Comparison of ENCODE assay signal across 22 cellular contexts in genomic region chr18:49020129-49020528, GRCh38.
DNase-seq lines count a peak whose midpoint lies in the region; ATAC-seq, FAIRE-seq and TF ChIP-seq lines count a peak whose summit lies in the region.
"Had no signal": no experiment of that assay in that cellular context is flagged by ENCODE, and none has a peak within 500 bp of the region (broad histone marks: within the 10 kb centered on the region; RNA-seq: fewer than 3 reads in every experiment).

No MANE protein-coding gene starts in this region.

- peaks cover 44% of the 10 kb centered on the region for H3K4me1 ChIP-seq in HepG2 (ENCODE audit: insufficient read depth, low read length)
- H3K4me1 ChIP-seq in right lobe of liver: no peaks in the 10 kb centered on the region
- peaks cover 43% of the 10 kb centered on the region for H3K4me1 ChIP-seq in mesenchymal stem cell (ENCODE audit: control insufficient read depth, insufficient read depth, low read depth, low read length)
- H3K4me1 ChIP-seq: breast epithelium had no signal

- H3K9me3 ChIP-seq in HepG2 (ENCODE audit: low read length) (no peaks in the 10 kb centered on the region), right lobe of liver (no peaks in the 10 kb centered on the region), mesenchymal stem cell (ENCODE audit: control insufficient read depth, low read length) (no peaks in the 10 kb centered on the region)
- H3K9me3 ChIP-seq: breast epithelium, esophagus squamous epithelium had no signal

- FAIRE-seq in HepG2 (lab: Jason Lieb, UNC): no peak
- FAIRE-seq: G401.6 had no signal

- H3K14ac ChIP-seq in mesenchymal stem cell (ENCODE audit: low read length in 2 of 2): peak overlapping the region in 1 of 2 experiments; percentile 96

- no peak overlapping the region for H3K27ac Mint-ChIP-seq in stimulated activated naive CD8-positive, alpha-beta T cell treated with anti-CD3 and anti-CD28 coated beads, Interleukin-15, amount 100 ng/mL, for 72 hours

- CTCF ChIA-PET in HepG2 (lab: Yijun Ruan, JAX; ENCODE audit: low intra/inter-chr PET ratio, low total read pairs): no interaction called here

- no peak for TF ChIP-seq CTCF in HepG2 (CRISPR knock-in tag; IDR thresholded peaks at IDR 0.05)
- TF ChIP-seq CTCF in right lobe of liver (IDR thresholded peaks at IDR 0.05): no peak

- H2BK5ac ChIP-seq in mesenchymal stem cell (ENCODE audit: low read depth, low read length, poor library complexity, severe bottlenecking): no peak overlapping the region

- peak overlapping the region; percentile 41 for H2AK5ac ChIP-seq in mesenchymal stem cell (ENCODE audit: low read length, severe bottlenecking)

- TF ChIP-seq POLR2A in HepG2 (IDR thresholded peaks at IDR 0.05; ENCODE audit: insufficient read depth in 1 of 2, low read depth in 2 of 2, low read length in 2 of 2) (no peak), right lobe of liver (IDR thresholded peaks at IDR 0.05) (no peak)

- intact Hi-C loops in HepG2 (cut with micrococcal nuclease; ENCODE audit: unreplicated experiment) (loop anchor here (2.0 to 10.0 kb wide), 4 partner anchors 38 to 425 kb away; no protein-coding TSS in a partner anchor), right lobe of liver (cut with DNase I) (no loop called here)

- H3K27me3 ChIP-seq in HepG2 (ENCODE audit: control insufficient read depth in 1 of 2, insufficient read depth in 2 of 2, low read length in 2 of 2) (peaks cover 2 to 11% of the 10 kb centered on the region in 2 experiments; a peak in 4 of 5 replicates), right lobe of liver (no peaks in the 10 kb centered on the region), mesenchymal stem cell (ENCODE audit: control insufficient read depth in 1 of 2, insufficient read depth in 1 of 2, low read length in 2 of 2) (no peaks in the 10 kb centered on the region)
- H3K27me3 ChIP-seq: breast epithelium, esophagus squamous epithelium had no signal

- TF ChIP-seq EP300 in HepG2 (IDR thresholded peaks at IDR 0.05; ENCODE audit: low read depth in 2 of 2, low read length in 2 of 2) (no peak), HepG2 (CRISPR knock-in tag; IDR thresholded peaks at IDR 0.05; ENCODE audit: borderline replicate concordance) (no peak)

- ATAC-seq in HepG2 (no peak), right lobe of liver (no peak), GM19023 (IDR thresholded peaks at IDR 0.05; ENCODE audit: unreplicated experiment) (no peak), GM19463 (IDR thresholded peaks at IDR 0.05; ENCODE audit: unreplicated experiment) (no peak)
- ATAC-seq in stimulated activated naive CD8-positive, alpha-beta T cell treated with anti-CD3 and anti-CD28 coated beads, Interleukin-15, amount 100 ng/mL, for 72 hours: no peak
- ATAC-seq: PC-3; stimulated activated naive CD8-positive, alpha-beta T cell treated with anti-CD3 and anti-CD28 coated beads, Interleukin-15, Interleukin-2, amounts not matched to agents 100 U/mL and 50 U/mL, for 24 hours had no signal

- no peaks in the 10 kb centered on the region for H3K27me3 Mint-ChIP-seq in stimulated activated naive CD8-positive, alpha-beta T cell treated with anti-CD3 and anti-CD28 coated beads, Interleukin-15, amount 100 ng/mL, for 72 hours

- H3K4me3 Mint-ChIP-seq in stimulated activated naive CD8-positive, alpha-beta T cell treated with anti-CD3 and anti-CD28 coated beads, Interleukin-15, amount 100 ng/mL, for 72 hours: no peak overlapping the region
- H3K4me3 Mint-ChIP-seq: neural crest cell had no signal

- H3K79me1 ChIP-seq in mesenchymal stem cell (replicated peaks; ENCODE audit: low read length, poor library complexity, severe bottlenecking): no peaks in the 10 kb centered on the region

- H2AFZ ChIP-seq in HepG2 (ENCODE audit: low read length): no peak overlapping the region
- no peak overlapping the region for H2AFZ ChIP-seq in mesenchymal stem cell (ENCODE audit: low read depth, low read length)

- H3K23ac ChIP-seq in mesenchymal stem cell (ENCODE audit: low read length in 2 of 2): no peak overlapping the region

- H3K4me3 ChIP-seq in HepG2 (replicated peaks in 1 of 3; ENCODE audit: insufficient read depth in 1 of 3, low read depth in 2 of 3, low read length in 3 of 3) (peak overlapping the region in 2 of 3 experiments; percentile 49 to 67; a peak in 2 of 6 replicates), right lobe of liver (no peak overlapping the region), mesenchymal stem cell (ENCODE audit: insufficient read depth in 1 of 2, low read depth in 1 of 2, low read length in 2 of 2) (no peak overlapping the region)

- H3K4ac ChIP-seq in mesenchymal stem cell (ENCODE audit: low read depth in 1 of 2, low read length in 2 of 2): no peak overlapping the region

- H4K91ac ChIP-seq in mesenchymal stem cell (ENCODE audit: low read length): peak overlapping the region; percentile 12

- H2BK12ac ChIP-seq in mesenchymal stem cell (ENCODE audit: low read length in 2 of 2): no peak overlapping the region

- H4K20me1 ChIP-seq in HepG2 (ENCODE audit: insufficient read depth, low read length): no peaks in the 10 kb centered on the region

- DNase-seq in HepG2 (ENCODE audit: low spot score): no peak
- DNase-seq in right lobe of liver: no peak
- DNase-seq in activated CD8-positive, alpha-beta memory T cell treated with anti-CD3 and anti-CD28 coated beads, Interleukin-2, amount 50 U/mL, for 48 hours: peak; percentile 44
- DNase-seq in mesenchymal stem cell: no peak
- DNase-seq in stimulated activated naive CD8-positive, alpha-beta T cell treated with anti-CD3 and anti-CD28 coated beads, Interleukin-15, amount 100 ng/mL, for 72 hours: no peak
- DNase-seq in central memory CD4-positive, alpha-beta T cell: no peak
- DNase-seq: activated CD4-positive, alpha-beta T cell treated with anti-CD3 and anti-CD28 coated beads for 4 hours; COR-L47; esophagus squamous epithelium; midbrain; NCI-H2107; NCI-H526 treated with DMSO at 0.1 percent for 48 hours; PC-3; retina; stimulated activated CD4-positive, alpha-beta T cell treated with anti-CD3 and anti-CD28 coated beads, Interleukin-15, amount 100 ng/mL, for 24 hours; stimulated activated naive CD8-positive, alpha-beta T cell treated with anti-CD3 and anti-CD28 coated beads, Interleukin-15, Interleukin-2, amounts not matched to agents 100 U/mL and 50 U/mL, for 24 hours; T1000 had no signal

- H3K36me3 ChIP-seq in HepG2 (replicated peaks in 1 of 2; ENCODE audit: control insufficient read depth in 1 of 2, insufficient read depth in 2 of 2, low read length in 2 of 2): no peaks in the 10 kb centered on the region
- no peaks in the 10 kb centered on the region for H3K36me3 ChIP-seq in right lobe of liver
- no peaks in the 10 kb centered on the region for H3K36me3 ChIP-seq in mesenchymal stem cell (ENCODE audit: control insufficient read depth in 1 of 2, insufficient read depth in 2 of 2, low read depth in 1 of 2, low read length in 2 of 2)
- H3K36me3 ChIP-seq: breast epithelium, esophagus squamous epithelium had no signal

- no peak overlapping the region for H4K8ac ChIP-seq in mesenchymal stem cell (ENCODE audit: low read length)

- no peaks in the 10 kb centered on the region for H3K4me1 Mint-ChIP-seq in stimulated activated naive CD8-positive, alpha-beta T cell treated with anti-CD3 and anti-CD28 coated beads, Interleukin-15, amount 100 ng/mL, for 72 hours

- POLR2A ChIA-PET in HepG2 (lab: Yijun Ruan, JAX): interaction anchor here (2.4 kb wide), 1 partner anchor 68 kb away, joined by 12 read pairs; no protein-coding TSS in a partner anchor

- WGBS in HepG2 (ENCODE audit: low lambda C conversion rate): 23% methylated on average over 3 of the region's 8 CpGs
- no CpG with 5 or more reads among the region's 8 CpGs for WGBS in right lobe of liver (ENCODE audit: insufficient coverage, low coverage, low lambda C conversion rate, missing lambda C conversion rate)
- 83% methylated on average over 7 of the region's 8 CpGs for WGBS in mesenchymal stem cell

- H3K27ac ChIP-seq in HepG2 (ENCODE audit: extremely low read length, insufficient read depth, low read length): no peak overlapping the region
- H3K27ac ChIP-seq in right lobe of liver: no peak overlapping the region
- no peak overlapping the region for H3K27ac ChIP-seq in mesenchymal stem cell (ENCODE audit: low read length, poor library complexity, severe bottlenecking)
- H3K27ac ChIP-seq: breast epithelium had no signal

- TF ChIP-seq RAD21 in HepG2 (CRISPR knock-in tag; IDR thresholded peaks at IDR 0.05): no peak

- H3K9ac ChIP-seq in HepG2 (ENCODE audit: insufficient read depth, low read depth, low read length): peak overlapping the region; percentile 56; the same call in 1 of the 2 replicates
- no peak overlapping the region for H3K9ac ChIP-seq in mesenchymal stem cell (ENCODE audit: low read length)

- in situ Hi-C loops in HepG2 (cut with HindIII; ENCODE audit: extremely low pct_ligation_motif_present, low pct_unique_long_range_greater_than_20kb): no loop called here

- H3K4me2 ChIP-seq in HepG2 (ENCODE audit: low read depth, low read length) (peak overlapping the region; percentile 91), mesenchymal stem cell (ENCODE audit: low read length, poor library complexity, severe bottlenecking) (no peak overlapping the region)

- no TSS peak for BruUV-seq in HepG2 (replicated peaks; lab: Mats Ljungman, UMichigan)

- no peak overlapping the region for H2BK120ac ChIP-seq in mesenchymal stem cell (ENCODE audit: low read depth, low read length)

- H2BK15ac ChIP-seq in mesenchymal stem cell (ENCODE audit: low read depth, poor library complexity, severe bottlenecking): no peak overlapping the region

- peak overlapping the region in 1 of 2 experiments; percentile 58 for H3K18ac ChIP-seq in mesenchymal stem cell (ENCODE audit: low read depth in 1 of 2, low read length in 2 of 2)

- H3K79me2 ChIP-seq in HepG2 (ENCODE audit: insufficient read depth, low read length): no peaks in the 10 kb centered on the region

- no peaks in the 10 kb centered on the region for H3K9me3 Mint-ChIP-seq in stimulated activated naive CD8-positive, alpha-beta T cell treated with anti-CD3 and anti-CD28 coated beads, Interleukin-15, amount 100 ng/mL, for 72 hours
- H3K9me3 Mint-ChIP-seq: neural crest cell had no signal

TF ChIP-seq in HepG2, 621 proteins besides CTCF, POLR2A, EP300 and RAD21 (continues in another document):
- peak; percentile 70; the same call in 1 of the 2 replicates for TF ChIP-seq ZSCAN25 (CRISPR knock-in tag; IDR thresholded peaks at IDR 0.05)

Comparison
In these comparisons a context has a peak if more than half of its experiments do, and no peak if none do; other contexts are left out.
1. H3K4me3 ChIP-seq: peak in HepG2 (2 of 3); none in right lobe of liver (0 of 3) and mesenchymal stem cell (0 of 2).